ENCODE assay signal across 8 cellular contexts in genomic region chr12:10362828-10363664, GRCh38. TPM values are rescaled to one million over a fixed set of nuclear protein-coding genes. Genes with fewer than 3 reads are reported as not detected.
A peak's percentile ranks its signal among the peaks of the same experiment; 100 is the strongest.
DNase-seq lines count a peak whose midpoint lies in the region; ATAC-seq and TF ChIP-seq lines count a peak whose summit lies in the region.

No MANE protein-coding gene starts in this region.

- H3K9me3 Mint-ChIP-seq in Caco-2 (ENCODE audit: unreplicated experiment) = peaks cover 14% of the 10 kb centered on the region

- H3K4me3 Mint-ChIP-seq in Caco-2 (ENCODE audit: unreplicated experiment) = no peak overlapping the region

- no peak overlapping the region for H3K9ac ChIP-seq in endocrine pancreas (ENCODE audit: control insufficient read depth, insufficient read depth, low read length)

- POLR2A ChIA-PET in Caco-2 (lab: Charles Lee) = no interaction called here

- H3K4me1 ChIP-seq in Caco-2 (peaks cover 57% of the 10 kb centered on the region), endocrine pancreas (ENCODE audit: control insufficient read depth, insufficient read depth, low read length) (peaks cover 8% of the 10 kb centered on the region), ovary (ENCODE audit: insufficient read depth) (peaks cover 11% of the 10 kb centered on the region)

- H3K4me3 ChIP-seq in Caco-2 (ENCODE audit: low read depth, low read length) = no peak overlapping the region
- H3K4me3 ChIP-seq in endocrine pancreas (ENCODE audit: control insufficient read depth, insufficient read depth, low read length) = peak overlapping the region; percentile 90
- peak overlapping the region; percentile 59 for H3K4me3 ChIP-seq in ovary

- H3K27me3 Mint-ChIP-seq in Caco-2 (ENCODE audit: insufficient read depth, unreplicated experiment) = no peaks in the 10 kb centered on the region

- TF ChIP-seq POLR2A in ovary (IDR thresholded peaks at IDR 0.05) = no peak

- TF ChIP-seq CTCF in Caco-2 (IDR thresholded peaks at IDR 0.05; ENCODE audit: insufficient read depth in 1 of 2, low read depth in 1 of 2, low read length in 1 of 2, severe bottlenecking in 1 of 2, unreplicated experiment in 1 of 2) (no peak), ovary (IDR thresholded peaks at IDR 0.05) (no peak)

- H3K9me3 ChIP-seq in Caco-2 = peaks cover 10% of the 10 kb centered on the region
- H3K9me3 ChIP-seq in endocrine pancreas (ENCODE audit: control insufficient read depth, low read length) = no peaks in the 10 kb centered on the region
- no peaks in the 10 kb centered on the region for H3K9me3 ChIP-seq in ovary

- H3K27ac ChIP-seq in ovary = peak overlapping the region; percentile 91 to 96

- peaks cover 13% of the 10 kb centered on the region for H3K4me1 Mint-ChIP-seq in Caco-2 (ENCODE audit: low read depth, unreplicated experiment)

- TF ChIP-seq EP300 in ovary (IDR thresholded peaks at IDR 0.05) = no peak

- ATAC-seq in HG03045 (IDR thresholded peaks at IDR 0.05; ENCODE audit: unreplicated experiment) = no peak
- ATAC-seq in HG03135 (IDR thresholded peaks at IDR 0.05; ENCODE audit: unreplicated experiment) = no peak

- H3K27me3 ChIP-seq in Caco-2 (replicated peaks; ENCODE audit: control insufficient read depth, insufficient read depth, low read length) = no peaks in the 10 kb centered on the region
- H3K27me3 ChIP-seq in endocrine pancreas (ENCODE audit: control insufficient read depth, insufficient read depth, low read length) = no peaks in the 10 kb centered on the region
- no peaks in the 10 kb centered on the region for H3K27me3 ChIP-seq in ovary

- intact Hi-C loops in Caco-2 (cut with micrococcal nuclease; ENCODE audit: unreplicated experiment) = loop anchor here (10.0 kb wide), 1 partner anchor 128 kb away; no protein-coding TSS in a partner anchor
- intact Hi-C loops in ovary (cut with DNase I) = loop anchor here in 2 of 4 donors (10.0 kb wide), 3 partner anchors 148 to 498 kb away; partner anchors contain the start of genes GABARAPL1 (in 2 of the 2), CLEC2B (in 1 of the 2) and YBX3 (in 1 of the 2)

- CTCF ChIA-PET in Caco-2 (lab: Charles Lee) = interaction anchor here (0.7 kb wide), 1 partner anchor 48 kb away, joined by 3 read pairs; no protein-coding TSS in a partner anchor

- no TSS peak for BruUV-seq in Caco-2 (replicated peaks; lab: Mats Ljungman, UMichigan)

- H3K36me3 Mint-ChIP-seq in Caco-2 (ENCODE audit: insufficient read depth, unreplicated experiment) = no peaks in the 10 kb centered on the region

- DNase-seq in Caco-2 = no peak
- peak; percentile 34 for DNase-seq in NCI-H146 (lab: John Stamatoyannopoulos, UW)
- DNase-seq in ovary = no peak
- no peak for DNase-seq in NK-92 (lab: John Stamatoyannopoulos, UW; ENCODE audit: unreplicated experiment)
- no peak for DNase-seq in epidermal melanocyte (ENCODE audit: insufficient read length, low spot score)

- H3K36me3 ChIP-seq in Caco-2 (ENCODE audit: control insufficient read depth, insufficient read depth, low read length) (no peaks in the 10 kb centered on the region; the same call in 1 of the 2 replicates), endocrine pancreas (ENCODE audit: control insufficient read depth, insufficient read depth, low read length) (no peaks in the 10 kb centered on the region), ovary (no peaks in the 10 kb centered on the region)

- WGBS in ovary, 3 donors = 12 to 18% (median 15%) methylated on average over 9 of the region's 9 CpGs

- H3K27ac Mint-ChIP-seq in Caco-2 (ENCODE audit: unreplicated experiment) = peak overlapping the region; percentile 23

RNA-seq across cellular contexts. Expression of gene KLRK1, which starts 26.8 kb away (rescaled TPM):
- 0.18 and 0.28 TPM in 2 replicates for total RNA-seq in Caco-2 (2022)
- 1 to 10 TPM in 2 of 7 donors, under 1 TPM in 5; 0.12 to 2.1 (median 0.35) TPM for total RNA-seq in ovary
- polyA plus RNA-seq in ovary = 1 to 10 TPM in 1 of 2 donors, under 1 TPM in 1; 0.54 to 6.3 TPM

RNA-seq across cellular contexts. Expression of gene KLRC4, which starts 46.5 kb away (rescaled TPM):
- total RNA-seq in Caco-2 (2022) (not detected in 2 replicates), ovary (under 1 TPM in 1 of 7 donors, not detected in 6; 0.60 TPM)
- under 1 TPM in 1 of 2 donors, not detected in 1; 0.30 TPM for polyA plus RNA-seq in ovary

RNA-seq across cellular contexts. Expression of gene KLRD1, which starts 55.4 kb away (rescaled TPM):
- total RNA-seq in Caco-2 (2022) (0.05 and 0.23 TPM in 2 replicates), ovary (1 to 10 TPM in 4 of 7 donors, under 1 TPM in 3; 0.33 to 1.8 (median 1.2) TPM)
- 1 to 10 TPM in 1 of 2 donors, under 1 TPM in 1; 0.12 to 3.8 TPM for polyA plus RNA-seq in ovary

RNA-seq across cellular contexts. Expression of gene KLRC3, which starts 57.3 kb away (rescaled TPM):
- total RNA-seq in Caco-2 (2022) (not detected in 2 replicates), ovary (under 1 TPM in 2 of 7 donors, not detected in 5; 0.58 to 0.72 TPM)
- polyA plus RNA-seq in ovary = under 1 TPM; 0.19 to 0.90 TPM
